Comparison of ENCODE assay signal across 11 cellular contexts in genomic region chr2:177243476-177243875, GRCh38. TPM values are rescaled to one million over a fixed set of nuclear protein-coding genes. Genes with fewer than 3 reads are reported as not detected.
DNase-seq lines count a peak whose midpoint lies in the region; FAIRE-seq and TF ChIP-seq lines count a peak whose summit lies in the region.
"Had no signal": no experiment of that assay in that cellular context is flagged by ENCODE, and none has a peak within 500 bp of the region (broad histone marks: within the 10 kb centered on the region; RNA-seq: fewer than 3 reads in every experiment).

No MANE protein-coding gene starts in this region.

- peaks cover 63% of the 10 kb centered on the region for H3K4me1 ChIP-seq in hepatocyte (ENCODE audit: insufficient read depth)
- peaks cover 60 to 100% (median 97%) of the 10 kb centered on the region in 6 donors for H3K4me1 ChIP-seq in spleen

- H3K4me3 ChIP-seq in hepatocyte (no peak overlapping the region), spleen (no peak overlapping the region)

- peak overlapping the region; percentile 64 for H3K27ac ChIP-seq in VCaP
- H3K27ac ChIP-seq in hepatocyte = peak overlapping the region; percentile 92
- peak overlapping the region; percentile 48 to 92 (median 84) for H3K27ac ChIP-seq in spleen

- peaks cover 96% of the 10 kb centered on the region for H3K79me2 ChIP-seq in hepatocyte

- H3K36me3 ChIP-seq in hepatocyte (replicated peaks; ENCODE audit: insufficient read depth, low read depth) = no peaks in the 10 kb centered on the region
- peaks cover 0 to 14% (median 0%) of the 10 kb centered on the region in 6 donors for H3K36me3 ChIP-seq in spleen

- DNase-seq in Daoy (ENCODE audit: low read depth) (peak; percentile 55), hepatocyte (ENCODE audit: low spot score) (no peak), spleen (no peak), 8988T (no peak), hippocampal formation (lab: John Stamatoyannopoulos, UW) (no peak), HTR-8/SVneo (ENCODE audit: insufficient read length, low spot score) (no peak), GOT3 (lab: John Stamatoyannopoulos, UW) (no peak)
- DNase-seq: activated naive CD8-positive, alpha-beta T cell treated with anti-CD3 and anti-CD28 coated beads, Interleukin-2, amount 10 ng/mL, durations not matched to agents 7 days and 5 days; H9; SIG-M5 had no signal

- H4K20me1 ChIP-seq in hepatocyte (ENCODE audit: insufficient read depth, poor library complexity, severe bottlenecking) = peaks cover 88% of the 10 kb centered on the region

- FAIRE-seq in HTR-8/SVneo (lab: Jason Lieb, UNC) = no peak

- no peaks in the 10 kb centered on the region for H3K27me3 ChIP-seq in hepatocyte
- H3K27me3 ChIP-seq in spleen (replicated peaks in 1 of 7) = no peaks in the 10 kb centered on the region

- intact Hi-C loops in spleen (cut with DNase I; ENCODE audit: low total_unique reads) = no loop called here

- TF ChIP-seq CTCF in VCaP (conservative IDR thresholded peaks at IDR 0.05) (no peak), hepatocyte (IDR thresholded peaks at IDR 0.05; ENCODE audit: poor library complexity) (no peak), spleen (IDR thresholded peaks at IDR 0.05 in 8 of 11, conservative IDR thresholded peaks at IDR 0.05 in 3 of 11) (no peak)

- H3K9me3 ChIP-seq in hepatocyte (ENCODE audit: low read depth) (no peaks in the 10 kb centered on the region), spleen (no peaks in the 10 kb centered on the region)

- H3K4me2 ChIP-seq in hepatocyte = peak overlapping the region; percentile 70

- TF ChIP-seq POLR2A in spleen (IDR thresholded peaks at IDR 0.05) = no peak

- H3K9me2 ChIP-seq in hepatocyte (replicated peaks; ENCODE audit: insufficient read depth) = no peaks in the 10 kb centered on the region

- H2AFZ ChIP-seq in hepatocyte = no peak overlapping the region

RNA-seq across cellular contexts. Expression of gene NFE2L2, which starts 21.1 kb away (rescaled TPM):
- total RNA-seq in Daoy (2014; rRNA removed; shearing (Covaris generic)) = 58.4 and 60.0 TPM in 2 replicates
- total RNA-seq in hepatocyte = 88.3 and 112 TPM in 2 replicates
- 87.3 and 90.2 TPM in 2 replicates for polyA plus RNA-seq in hepatocyte
- 100 to 1,000 TPM in 6 of 7 donors, 10 to 100 TPM in 1; 87.0 to 148 (median 107) TPM for total RNA-seq in spleen
- polyA plus RNA-seq in spleen = 10 to 100 TPM; 25.9 to 50.4 (median 27.0) TPM

RNA-seq across cellular contexts. Expression of gene HNRNPA3, which starts 30.9 kb away (rescaled TPM):
- 47.2 and 52.1 TPM in 2 replicates for total RNA-seq in Daoy (2014; rRNA removed; shearing (Covaris generic))
- total RNA-seq in hepatocyte (54.9 and 56.1 TPM in 2 replicates), spleen (100 to 1,000 TPM in 5 of 7 donors, 10 to 100 TPM in 2; 79.8 to 213 (median 157) TPM)
- polyA plus RNA-seq in hepatocyte (48.5 and 59.5 TPM in 2 replicates), spleen (100 to 1,000 TPM; 144 to 179 (median 159) TPM)
